ENCODE assay signal across 7 cellular contexts in the genomic region with DNA sequence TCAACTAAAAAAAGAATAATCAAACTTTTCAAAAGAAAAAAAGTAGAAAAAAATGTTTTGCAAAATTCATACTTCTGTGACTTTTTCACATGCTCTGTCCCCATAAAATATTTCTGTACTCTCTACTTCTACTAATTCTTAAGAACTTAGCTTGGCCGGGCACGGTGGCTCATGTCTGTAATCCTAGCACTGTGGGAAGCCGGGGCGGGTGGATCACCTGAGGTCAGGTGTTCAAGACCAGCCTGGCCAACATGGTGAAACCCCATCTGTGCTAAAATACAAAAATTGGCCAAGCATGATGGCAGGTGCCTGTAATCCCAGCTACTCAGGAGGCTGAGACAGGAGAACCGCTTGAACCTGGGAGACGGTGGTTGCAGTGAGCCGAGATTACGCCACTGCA.
DNase-seq lines count a peak whose midpoint lies in the region; ATAC-seq, FAIRE-seq and TF ChIP-seq lines count a peak whose summit lies in the region.
"Not testable (repeated sequence)": the region's sequence is repeated elsewhere in the genome, so short reads cannot be mapped to it uniquely, and the experiment has no call there.

No MANE protein-coding gene starts in this region.

- TF ChIP-seq CTCF in 22Rv1 (IDR thresholded peaks at IDR 0.05); Calu3 (IDR thresholded peaks at IDR 0.05; ENCODE audit: unreplicated experiment); PC-9 (conservative IDR thresholded peaks at IDR 0.05); body of pancreas (IDR thresholded peaks at IDR 0.05); HepG2 (CRISPR knock-in tag; IDR thresholded peaks at IDR 0.05); prostate gland (IDR thresholded peaks at IDR 0.05): not testable (repeated sequence)

- not testable (repeated sequence) for H4K20me1 ChIP-seq in PC-9 (ENCODE audit: insufficient read depth); HepG2 (ENCODE audit: insufficient read depth, low read length)

- TF ChIP-seq EP300 in HepG2 (IDR thresholded peaks at IDR 0.05; ENCODE audit: low read depth in 2 of 2, low read length in 2 of 2); HepG2 (CRISPR knock-in tag; IDR thresholded peaks at IDR 0.05; ENCODE audit: borderline replicate concordance): not testable (repeated sequence)

- not testable (repeated sequence) for TF ChIP-seq POLR2A in body of pancreas (IDR thresholded peaks at IDR 0.05); HepG2 (IDR thresholded peaks at IDR 0.05; ENCODE audit: insufficient read depth in 1 of 2, low read depth in 2 of 2, low read length in 2 of 2); prostate gland (IDR thresholded peaks at IDR 0.05)

- 0 out of 2 replicates have a peak, but pooled peaks cover 17% of the 10 kb centered on the region for H3K79me2 ChIP-seq in PC-9 (ENCODE audit: low read depth)
- not testable (repeated sequence) for H3K79me2 ChIP-seq in HepG2 (ENCODE audit: insufficient read depth, low read length)

- not testable (repeated sequence) for H3K9me3 ChIP-seq in PC-9 (ENCODE audit: insufficient read depth, low read depth); body of pancreas; esophagus (ENCODE audit: control insufficient read depth in 2 of 2, insufficient read depth in 1 of 2, low read depth in 1 of 2, low read length in 1 of 2); HepG2 (ENCODE audit: low read length); prostate gland

- H3K27me3 Mint-ChIP-seq in Calu3 (ENCODE audit: unreplicated experiment), result not testable (repeated sequence)

- ATAC-seq in body of pancreas, HepG2: not testable (repeated sequence)

- BruUV-seq in Calu3 (replicated peaks; lab: Mats Ljungman, UMichigan), result TSS peak; percentile 14
- not testable (repeated sequence) for BruUV-seq in PC-9 (replicated peaks; lab: Mats Ljungman, UMichigan); HepG2 (replicated peaks; lab: Mats Ljungman, UMichigan)

- not testable (repeated sequence) for H3K27me3 ChIP-seq in PC-9 (ENCODE audit: insufficient read depth, low read depth); body of pancreas; esophagus (ENCODE audit: control insufficient read depth in 1 of 2, insufficient read depth in 2 of 2, low read length in 2 of 2); HepG2 (ENCODE audit: control insufficient read depth in 1 of 2, insufficient read depth in 2 of 2, low read length in 2 of 2); prostate gland (replicated peaks; ENCODE audit: insufficient read depth)

- peaks cover 29% of the 10 kb centered on the region for H3F3A ChIP-seq in PC-9 (ENCODE audit: insufficient read depth, low read depth)

- peak overlapping the region; percentile 90 for H3K27ac Mint-ChIP-seq in Calu3 (ENCODE audit: unreplicated experiment)

- CTCF ChIA-PET in Calu3 (lab: Charles Lee), result interaction anchor here (0.7 to 1.5 kb wide), 11 partner anchors 13 to 350 kb away, joined by 3 to 8 read pairs (median 4); no protein-coding TSS in a partner anchor
- CTCF ChIA-PET in PC-9 (lab: Charles Lee); HepG2 (lab: Yijun Ruan, JAX; ENCODE audit: low intra/inter-chr PET ratio, low total read pairs): not testable (repeated sequence)

- DNase-seq in Calu3; PC-9; body of pancreas; HepG2 (ENCODE audit: low spot score); prostate gland (ENCODE audit: low spot score): not testable (repeated sequence)

- H3K27ac ChIP-seq in 22Rv1 (peak overlapping the region; percentile 82), PC-9 (peak overlapping the region; percentile 79), body of pancreas (peak overlapping the region in 3 of 4 donors; percentile 73 to 82 (median 75)), esophagus (ENCODE audit: low read depth in 2 of 2, low read length in 1 of 2) (peak overlapping the region; percentile 56 to 74), HepG2 (ENCODE audit: extremely low read length, insufficient read depth, low read length) (peak overlapping the region; percentile 37), prostate gland (peak overlapping the region; percentile 62 to 75)

- peak overlapping the region; percentile 51 for H3K4me3 Mint-ChIP-seq in Calu3 (ENCODE audit: low read depth, unreplicated experiment)

- intact Hi-C loops in Calu3 (cut with micrococcal nuclease; ENCODE audit: unreplicated experiment), result loop anchor here (2.0 kb wide), 1 partner anchor 273 kb away; no protein-coding TSS in a partner anchor
- intact Hi-C loops in PC-9 (cut with micrococcal nuclease; ENCODE audit: unreplicated experiment); body of pancreas (cut with DNase I); HepG2 (cut with micrococcal nuclease; ENCODE audit: unreplicated experiment); prostate gland (cut with DNase I): not testable (repeated sequence)

- peaks cover 63% of the 10 kb centered on the region for H3K4me1 Mint-ChIP-seq in Calu3 (ENCODE audit: low read depth, unreplicated experiment)

- H3K9me3 Mint-ChIP-seq in Calu3 (ENCODE audit: low read depth, unreplicated experiment), result not testable (repeated sequence)

- H2AFZ ChIP-seq in PC-9; HepG2 (ENCODE audit: low read length): not testable (repeated sequence)

- H3K36me3 ChIP-seq in PC-9 (ENCODE audit: low read depth) (peaks cover 20% of the 10 kb centered on the region), HepG2 (replicated peaks in 1 of 2; ENCODE audit: control insufficient read depth in 1 of 2, insufficient read depth in 2 of 2, low read length in 2 of 2) (peaks cover 0 to 26% of the 10 kb centered on the region in 2 experiments; a peak in 3 of 5 replicates)
- not testable (repeated sequence) for H3K36me3 ChIP-seq in body of pancreas (replicated peaks in 1 of 2; ENCODE audit: insufficient read depth in 1 of 2, low read depth in 2 of 2); esophagus (ENCODE audit: control insufficient read depth in 2 of 2, insufficient read depth in 2 of 2, low read length in 1 of 2); prostate gland

- not testable (repeated sequence) for FAIRE-seq in HepG2 (lab: Jason Lieb, UNC)

- 79 to 83% methylated on average over 8 of the region's 8 CpGs for WGBS in body of pancreas, 2 donors
- WGBS in esophagus, 2 donors, result 93 to 94% methylated on average over 8 of the region's 8 CpGs
- WGBS in HepG2 (ENCODE audit: low lambda C conversion rate), result 93% methylated on average over 8 of the region's 8 CpGs
- WGBS in prostate gland, result 89% methylated on average over 8 of the region's 8 CpGs

- not testable (repeated sequence) for H3K9ac ChIP-seq in HepG2 (ENCODE audit: insufficient read depth, low read depth, low read length)

- not testable (repeated sequence) for H3K4me3 ChIP-seq in PC-9; body of pancreas; esophagus (ENCODE audit: low read depth in 1 of 2, low read length in 2 of 2); HepG2 (replicated peaks in 1 of 3; ENCODE audit: insufficient read depth in 1 of 3, low read depth in 2 of 3, low read length in 3 of 3); prostate gland

- TF ChIP-seq RAD21 in HepG2 (CRISPR knock-in tag; IDR thresholded peaks at IDR 0.05), result not testable (repeated sequence)

- peaks cover 23% of the 10 kb centered on the region for H3K36me3 Mint-ChIP-seq in Calu3 (ENCODE audit: insufficient read depth, unreplicated experiment)

- peaks cover 45% of the 10 kb centered on the region for H3K4me1 ChIP-seq in PC-9 (replicated peaks; ENCODE audit: insufficient read depth)
- H3K4me1 ChIP-seq in body of pancreas, result peaks cover 22% of the 10 kb centered on the region
- not testable (repeated sequence) for H3K4me1 ChIP-seq in esophagus (ENCODE audit: control insufficient read depth in 2 of 2, insufficient read depth in 2 of 2, low read length in 1 of 2); prostate gland (replicated peaks)
- H3K4me1 ChIP-seq in HepG2 (ENCODE audit: insufficient read depth, low read length), result peaks cover 16% of the 10 kb centered on the region

- H3K9me2 ChIP-seq in PC-9 (ENCODE audit: insufficient read depth), result not testable (repeated sequence)

- peak overlapping the region; percentile 41 for H3K4me2 ChIP-seq in PC-9
- not testable (repeated sequence) for H3K4me2 ChIP-seq in HepG2 (ENCODE audit: low read depth, low read length)

- in situ Hi-C loops in HepG2 (cut with HindIII; ENCODE audit: extremely low pct_ligation_motif_present, low pct_unique_long_range_greater_than_20kb), result not testable (repeated sequence)

- POLR2A ChIA-PET in PC-9 (lab: Charles Lee; ENCODE audit: unreplicated experiment), result interaction anchor here (0.7 kb wide), 1 partner anchor 136 kb away, joined by 8 read pairs; no protein-coding TSS in a partner anchor
- POLR2A ChIA-PET in HepG2 (lab: Yijun Ruan, JAX), result interaction anchor here (0.7 to 1.5 kb wide), 2 partner anchors 128 to 135 kb away, joined by 3 to 7 read pairs; no protein-coding TSS in a partner anchor
